Comparison of ENCODE assay signal across 8 cellular contexts in genomic region chr1:182789138-182790076, GRCh38. TPM values are rescaled to one million over a fixed set of nuclear protein-coding genes. Genes with fewer than 3 reads are reported as not detected.
DNase-seq lines count a peak whose midpoint lies in the region; ATAC-seq and TF ChIP-seq lines count a peak whose summit lies in the region.

Gene NPL, plus strand, starts transcription at chr1:182789773. Its CDS starts 4,599 bp downstream, at chr1:182794372.

- TF ChIP-seq CTCF in omental fat pad (IDR thresholded peaks at IDR 0.05) (no peak), testis (IDR thresholded peaks at IDR 0.05) (peak in 1 of 3 experiments; percentile 4)

- H3K36me3 ChIP-seq in ES-I3 (ENCODE audit: insufficient read depth, low read length) (no peaks in the 10 kb centered on the region), testis (ENCODE audit: low read depth, missing control alignments) (no peaks in the 10 kb centered on the region)

- H3K9me3 ChIP-seq in ES-I3 (ENCODE audit: control insufficient read depth, insufficient read depth, low read length) (no peaks in the 10 kb centered on the region), testis (no peaks in the 10 kb centered on the region)

- H3K4me1 ChIP-seq in ES-I3 (ENCODE audit: insufficient read depth, low read length) = peaks cover 5% of the 10 kb centered on the region; the same call in 1 of the 2 replicates
- no peaks in the 10 kb centered on the region for H3K4me1 ChIP-seq in testis

- 1% methylated on average over 37 to 61 of the region's 93 CpGs for WGBS in testis, 2 donors

- no peaks in the 10 kb centered on the region for H3K27me3 ChIP-seq in testis

- peak; percentile 44 for TF ChIP-seq POLR2A in testis (IDR thresholded peaks at IDR 0.05)

- peak; percentile 96 for DNase-seq in GOT3 (lab: John Stamatoyannopoulos, UW)
- peak; percentile 71 for DNase-seq in LoVo (ENCODE audit: low spot score)
- DNase-seq in SIG-M5 treated with dmso at 0.1 percent for 504 hours (lab: John Stamatoyannopoulos, UW; ENCODE audit: unreplicated experiment) = peak; percentile 80
- DNase-seq in activated naive CD4-positive, alpha-beta T cell treated with Interleukin-2 at 50 U/mL for 16 hours = peak; percentile 87
- DNase-seq in globus pallidus (ENCODE audit: low spot score) = peak; percentile 79
- DNase-seq in omental fat pad (ENCODE audit: low spot score) = peak; percentile 53
- DNase-seq in testis = peak; percentile 85

- intact Hi-C loops in testis (cut with DNase I; ENCODE audit: low total_unique reads) = loop anchor here (10.0 kb wide), 1 partner anchor 705 kb away; no protein-coding TSS in a partner anchor

- H3K27ac ChIP-seq in testis = peak within 1 kb of the TSS; percentile 58 to 75

- H3K4me3 ChIP-seq in testis = peak within 1 kb of the TSS; percentile 58 to 82

- peak; percentile 92 for ATAC-seq in omental fat pad (ENCODE audit: low FRiP score)

- peak within 1 kb of the TSS; percentile 70 for H3K9ac ChIP-seq in ES-I3 (ENCODE audit: low read depth, low read length)

RNA-seq across cellular contexts. Expression of gene NPL, which starts in this region (rescaled TPM):
- total RNA-seq in omental fat pad (10 to 100 TPM; 18.5 to 39.9 (median 26.0) TPM), testis (10 to 100 TPM; 11.1 to 21.6 TPM)
- 22.5 TPM for polyA plus RNA-seq in testis (ENCODE audit: insufficient read depth, low read depth, low replicate concordance)

Comparison
In these comparisons a context has a peak if more than half of its experiments do, and no peak if none do; other contexts are left out.
1. Peak in every context shown above with its lines: DNase-seq, ATAC-seq, H3K4me3 ChIP-seq and H3K27ac ChIP-seq.